8 cellular contexts compared by ENCODE assay signal in genomic region chr15:80977627-80978036, GRCh38. TPM values are rescaled to one million over a fixed set of nuclear protein-coding genes. Genes with fewer than 3 reads are reported as not detected.
DNase-seq lines count a peak whose midpoint lies in the region; ATAC-seq and TF ChIP-seq lines count a peak whose summit lies in the region.

No MANE protein-coding gene starts in this region.

- in situ Hi-C loops in KBM-7 (cut with MboI; ENCODE audit: low pct_unique_long_range_greater_than_20kb, low sequenced_read_pairs) = no loop called here

- peaks cover 39% of the 10 kb centered on the region for H3K4me1 Mint-ChIP-seq in T-helper 2 cell treated with Interferon-gamma antibody and Interleukin-4, amounts not matched to agents 5 μg/mL and 100 μg/mL, for 36 hours (ENCODE audit: low read depth)

- ATAC-seq in HG03457 (IDR thresholded peaks at IDR 0.05; ENCODE audit: unreplicated experiment) (no peak), HG03521 (IDR thresholded peaks at IDR 0.05; ENCODE audit: unreplicated experiment) (no peak)

- H3K4me1 ChIP-seq in liver (ENCODE audit: control insufficient read depth in 4 of 4, insufficient read depth in 4 of 4, low read length in 3 of 4) (no peaks in the 10 kb centered on the region), suprapubic skin (peaks cover 14% of the 10 kb centered on the region)

- H3K27ac ChIP-seq in caudate nucleus (ENCODE audit: low read depth, low read length) (no peak overlapping the region), liver (ENCODE audit: low read depth in 1 of 2, low read length in 2 of 2) (no peak overlapping the region), suprapubic skin (no peak overlapping the region)

- H3K9ac ChIP-seq in liver (ENCODE audit: low read depth in 1 of 2, low read length in 2 of 2) = no peak overlapping the region

- peaks cover 43% of the 10 kb centered on the region for H3K36me3 Mint-ChIP-seq in T-helper 2 cell treated with Interferon-gamma antibody and Interleukin-4, amounts not matched to agents 5 μg/mL and 100 μg/mL, for 36 hours (ENCODE audit: low read depth)

- TF ChIP-seq POLR2A in suprapubic skin (IDR thresholded peaks at IDR 0.05) = no peak

- TF ChIP-seq CTCF in liver (IDR thresholded peaks at IDR 0.05; ENCODE audit: low read depth, low read length, missing input control) = peak; percentile 28
- peak; percentile 44 to 75 for TF ChIP-seq CTCF in suprapubic skin (IDR thresholded peaks at IDR 0.05)

- TF ChIP-seq EP300 in suprapubic skin (IDR thresholded peaks at IDR 0.05) = no peak

- H3K36me3 ChIP-seq in liver (ENCODE audit: control insufficient read depth in 4 of 4, insufficient read depth in 3 of 4, low read depth in 1 of 4, low read length in 3 of 4) (peaks cover 1 to 23% (median 18%) of the 10 kb centered on the region in 4 donors), suprapubic skin (peaks cover 41% of the 10 kb centered on the region)

- no peak overlapping the region for H3K4me3 ChIP-seq in liver (ENCODE audit: low read depth in 1 of 3, low read length in 3 of 3)
- H3K4me3 ChIP-seq in suprapubic skin = no peak overlapping the region

- no peaks in the 10 kb centered on the region for H3K9me3 Mint-ChIP-seq in T-helper 2 cell treated with Interferon-gamma antibody and Interleukin-4, amounts not matched to agents 5 μg/mL and 100 μg/mL, for 36 hours

- whole genome bisulfite sequencing in liver = 66% methylated on average over 7 of the region's 7 CpGs
- 5% methylated on average over 7 of the region's 7 CpGs for WGBS in suprapubic skin

- H3K9me3 ChIP-seq in liver (ENCODE audit: control insufficient read depth in 4 of 4, low read length in 3 of 4) (no peaks in the 10 kb centered on the region), suprapubic skin (no peaks in the 10 kb centered on the region)

- peak; percentile 65 for DNase-seq in COLO829 (ENCODE audit: low spot score)
- DNase-seq in KBM-7 = peak; percentile 83
- DNase-seq in T-helper 2 cell treated with Interferon-gamma antibody and Interleukin-4, amounts not matched to agents 5 μg/mL and 100 μg/mL, for 36 hours (ENCODE audit: low spot score) = no peak
- peak in 52 of 61 donors; percentile 17 to 85 (median 46) for DNase-seq in caudate nucleus (lab: John Stamatoyannopoulos, UW)
- DNase-seq in suprapubic skin (ENCODE audit: low spot score in 2 of 2) = peak in 1 of 2 donors; percentile 86

- TF ChIP-seq RAD21 in liver (IDR thresholded peaks at IDR 0.05) = peak; percentile 57 to 78

- no peaks in the 10 kb centered on the region for H3K27me3 Mint-ChIP-seq in T-helper 2 cell treated with Interferon-gamma antibody and Interleukin-4, amounts not matched to agents 5 μg/mL and 100 μg/mL, for 36 hours (ENCODE audit: low read depth)

- H3K27me3 ChIP-seq in liver (ENCODE audit: control insufficient read depth in 4 of 4, insufficient read depth in 4 of 4, low read length in 3 of 4) (no peaks in the 10 kb centered on the region), suprapubic skin (no peaks in the 10 kb centered on the region)

- H3K4me3 Mint-ChIP-seq in T-helper 2 cell treated with Interferon-gamma antibody and Interleukin-4, amounts not matched to agents 5 μg/mL and 100 μg/mL, for 36 hours = no peak overlapping the region

- peak overlapping the region; percentile 26 for H3K27ac Mint-ChIP-seq in T-helper 2 cell treated with Interferon-gamma antibody and Interleukin-4, amounts not matched to agents 5 μg/mL and 100 μg/mL, for 36 hours

TF ChIP-seq in liver, 16 proteins besides CTCF, POLR2A, EP300 and RAD21:
- TF ChIP-seq HNF4A (conservative IDR thresholded peaks at IDR 0.05) = no peak
- no peak for TF ChIP-seq GABPA (IDR thresholded peaks at IDR 0.05 in 1 of 2, conservative IDR thresholded peaks at IDR 0.05 in 1 of 2)
- TF ChIP-seq SP1 (IDR thresholded peaks at IDR 0.05) = no peak
- no peak for TF ChIP-seq YY1 (IDR thresholded peaks at IDR 0.05)
- TF ChIP-seq MAX (IDR thresholded peaks at IDR 0.05) = no peak
- no peak for TF ChIP-seq REST (IDR thresholded peaks at IDR 0.05)
- TF ChIP-seq RXRA (IDR thresholded peaks at IDR 0.05) = no peak
- no peak for TF ChIP-seq TAF1 (conservative IDR thresholded peaks at IDR 0.05)
- no peak for TF ChIP-seq ATF3 (IDR thresholded peaks at IDR 0.05)
- no peak for TF ChIP-seq NR2F2 (IDR thresholded peaks at IDR 0.05)
- no peak for TF ChIP-seq FOXA1 (IDR thresholded peaks at IDR 0.05)
- TF ChIP-seq ZBTB33 (IDR thresholded peaks at IDR 0.05) = no peak
- TF ChIP-seq FOXA2 (IDR thresholded peaks at IDR 0.05) = no peak
- no peak for TF ChIP-seq EGR1 (IDR thresholded peaks at IDR 0.05; ENCODE audit: low read depth in 2 of 2)
- no peak for TF ChIP-seq JUND (IDR thresholded peaks at IDR 0.05)

RNA-seq across cellular contexts. Expression of gene MESD, which starts 12.0 kb away (rescaled TPM):
- 10 to 100 TPM; 15.3 to 16.4 TPM for total RNA-seq in liver
- polyA plus RNA-seq in liver = 10 to 100 TPM; 17.7 to 24.0 TPM
- total RNA-seq in suprapubic skin = 10 to 100 TPM; 14.1 to 38.2 (median 24.7) TPM

RNA-seq across cellular contexts. Expression of gene TLNRD1, which starts 23.1 kb away (rescaled TPM):
- total RNA-seq in liver = 1 to 10 TPM; 3.5 to 5.8 TPM
- polyA plus RNA-seq in liver = 1 to 10 TPM; 1.1 to 3.0 TPM
- total RNA-seq in suprapubic skin = 10 to 100 TPM in 3 of 4 donors, 1 to 10 TPM in 1; 9.4 to 16.6 (median 11.5) TPM
